In the genomic region with DNA sequence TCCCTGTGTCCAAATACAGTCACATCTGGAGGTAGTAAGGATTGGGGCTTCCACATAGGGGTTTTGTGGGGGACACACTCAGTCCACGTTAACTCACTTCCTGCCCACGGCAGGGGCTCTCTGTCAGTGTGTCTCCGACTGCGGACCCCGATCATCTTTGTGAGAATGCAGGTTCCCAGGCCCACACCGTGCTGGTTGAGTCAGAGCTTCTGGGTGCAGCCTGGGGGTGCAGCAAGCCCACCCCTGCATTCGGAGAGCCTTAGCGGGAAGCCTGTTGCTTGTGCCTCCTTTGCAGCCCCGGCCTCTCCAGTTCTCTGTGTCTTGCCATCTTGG, we compare ENCODE assay signal across 8 cellular contexts. TPM values are rescaled to one million over a fixed set of nuclear protein-coding genes. Genes with fewer than 3 reads are reported as not detected.
A peak's percentile ranks its signal among the peaks of the same experiment; 100 is the strongest.
DNase-seq lines count a peak whose midpoint lies in the region; ATAC-seq and TF ChIP-seq lines count a peak whose summit lies in the region.
"Had no signal": no experiment of that assay in that cellular context is flagged by ENCODE, and none has a peak within 500 bp of the region (broad histone marks: within the 10 kb centered on the region; RNA-seq: fewer than 3 reads in every experiment).

No MANE protein-coding gene starts in this region.

- H2AFZ ChIP-seq in GM23338 = no peak overlapping the region

- H3K4me1 ChIP-seq in GM23338 (ENCODE audit: insufficient read depth) (peaks cover 38% of the 10 kb centered on the region; the same call in 1 of the 2 replicates), Peyer's patch (peaks cover 12 to 67% (median 35%) of the 10 kb centered on the region in 4 donors), esophagus squamous epithelium (peaks cover 16 to 55% (median 27%) of the 10 kb centered on the region in 3 donors)

- H3K36me3 ChIP-seq in GM23338 (ENCODE audit: insufficient read depth) (no peaks in the 10 kb centered on the region), Peyer's patch (peaks cover 0 to 5% (median 0%) of the 10 kb centered on the region in 3 donors), esophagus squamous epithelium (peaks cover 0 to 10% (median 0%) of the 10 kb centered on the region in 3 donors)

- H3K27ac ChIP-seq in GM23338 (ENCODE audit: low read depth) (no peak overlapping the region), Peyer's patch (peak overlapping the region; percentile 69 to 86 (median 84)), esophagus squamous epithelium (peak overlapping the region in 2 of 4 donors; percentile 51 to 55), skin epidermis (peak overlapping the region in 16 of 21 experiments; percentile 10 to 87 (median 66))

- peaks cover 4% of the 10 kb centered on the region; the same call in 1 of the 2 replicates for H3K79me2 ChIP-seq in GM23338 (replicated peaks; ENCODE audit: insufficient read depth)

- intact Hi-C loops in esophagus squamous epithelium (cut with DNase I) = no loop called here

- no peak for TF ChIP-seq POLR2A in Peyer's patch (IDR thresholded peaks at IDR 0.05)
- TF ChIP-seq POLR2A in esophagus squamous epithelium (IDR thresholded peaks at IDR 0.05) = no peak

- DNase-seq in GM23338 (ENCODE audit: low spot score) (no peak), Peyer's patch (no peak), esophagus squamous epithelium (lab: John Stamatoyannopoulos, UW) (no peak), NCI-H748 (lab: John Stamatoyannopoulos, UW; ENCODE audit: unreplicated experiment) (no peak), retina (no peak), NCI-H510A (lab: John Stamatoyannopoulos, UW) (no peak)
- DNase-seq: NCI-H226 had no signal

- peaks cover 8% of the 10 kb centered on the region; the same call in 2 of the 3 replicates for H3K36me3 Mint-ChIP-seq in GM23338 (ENCODE audit: low read depth)

- no peak for TF ChIP-seq CTCF in GM23338 (conservative IDR thresholded peaks at IDR 0.05; ENCODE audit: low read depth in 2 of 2)
- TF ChIP-seq CTCF in Peyer's patch (IDR thresholded peaks at IDR 0.05) = no peak
- TF ChIP-seq CTCF in esophagus squamous epithelium (IDR thresholded peaks at IDR 0.05) = no peak

- H3K9me2 ChIP-seq in GM23338 (ENCODE audit: insufficient read depth) = no peaks in the 10 kb centered on the region

- H3K27me3 Mint-ChIP-seq in GM23338 (ENCODE audit: insufficient read depth, low read depth, poor library complexity) = peaks cover 4% of the 10 kb centered on the region

- H3K27me3 ChIP-seq in GM23338 (ENCODE audit: insufficient read depth) (no peaks in the 10 kb centered on the region), Peyer's patch (no peaks in the 10 kb centered on the region), esophagus squamous epithelium (no peaks in the 10 kb centered on the region)

- H4K20me1 ChIP-seq in GM23338 (replicated peaks; ENCODE audit: insufficient read depth) = no peaks in the 10 kb centered on the region

- H3K4me1 Mint-ChIP-seq in GM23338 = peaks cover 76% of the 10 kb centered on the region

- H3K4me2 ChIP-seq in GM23338 = no peak overlapping the region

- no peaks in the 10 kb centered on the region for H3F3A ChIP-seq in GM23338 (replicated peaks; ENCODE audit: low read depth)

- H3K9me3 Mint-ChIP-seq in GM23338 = peaks cover 7% of the 10 kb centered on the region; the same call in 2 of the 3 replicates

- no peak overlapping the region for H3K4me3 ChIP-seq in GM23338
- peak overlapping the region; percentile 29 to 44 (median 36) for H3K4me3 ChIP-seq in Peyer's patch
- peak overlapping the region in 3 of 4 donors; percentile 21 to 53 (median 27) for H3K4me3 ChIP-seq in esophagus squamous epithelium
- H3K4me3 ChIP-seq in skin epidermis = peak overlapping the region in 6 of 7 experiments; percentile 7 to 27 (median 14)

- peak overlapping the region; percentile 36; the same call in 1 of the 2 replicates for H3K27ac Mint-ChIP-seq in GM23338

- H3K9me3 ChIP-seq in Peyer's patch = no peaks in the 10 kb centered on the region
- peaks cover 0 to 6% (median 5%) of the 10 kb centered on the region in 3 donors for H3K9me3 ChIP-seq in esophagus squamous epithelium

- WGBS in esophagus squamous epithelium, 2 donors = 65 to 79% methylated on average over 6 to 9 of the region's 9 CpGs

- no peak overlapping the region for H3K4me3 Mint-ChIP-seq in GM23338

- no peak for ATAC-seq in GM23338

TF ChIP-seq in GM23338, 12 proteins besides CTCF, POLR2A, EP300 and RAD21 (continues in another document):
- TF ChIP-seq ZNF331 (CRISPR knock-in tag; IDR thresholded peaks at IDR 0.05; ENCODE audit: low read depth) (no peak), EZH2 (IDR thresholded peaks at IDR 0.05; ENCODE audit: low read depth, unreplicated experiment) (no peak), EZH2phosphoT487 (IDR thresholded peaks at IDR 0.05; ENCODE audit: unreplicated experiment) (no peak), POLR2AphosphoS5 (IDR thresholded peaks at IDR 0.05; ENCODE audit: low read depth) (no peak), ZNF114 (CRISPR knock-in tag; IDR thresholded peaks at IDR 0.05) (no peak), JUNB (IDR thresholded peaks at IDR 0.05; ENCODE audit: unreplicated experiment) (no peak), NANOG (IDR thresholded peaks at IDR 0.05; ENCODE audit: borderline replicate concordance) (no peak), STAT1 (IDR thresholded peaks at IDR 0.05; ENCODE audit: unreplicated experiment) (no peak), CREB1 (CRISPR knock-in tag; IDR thresholded peaks at IDR 0.05; ENCODE audit: low read depth) (no peak)
- TF ChIP-seq, protein P1, sequence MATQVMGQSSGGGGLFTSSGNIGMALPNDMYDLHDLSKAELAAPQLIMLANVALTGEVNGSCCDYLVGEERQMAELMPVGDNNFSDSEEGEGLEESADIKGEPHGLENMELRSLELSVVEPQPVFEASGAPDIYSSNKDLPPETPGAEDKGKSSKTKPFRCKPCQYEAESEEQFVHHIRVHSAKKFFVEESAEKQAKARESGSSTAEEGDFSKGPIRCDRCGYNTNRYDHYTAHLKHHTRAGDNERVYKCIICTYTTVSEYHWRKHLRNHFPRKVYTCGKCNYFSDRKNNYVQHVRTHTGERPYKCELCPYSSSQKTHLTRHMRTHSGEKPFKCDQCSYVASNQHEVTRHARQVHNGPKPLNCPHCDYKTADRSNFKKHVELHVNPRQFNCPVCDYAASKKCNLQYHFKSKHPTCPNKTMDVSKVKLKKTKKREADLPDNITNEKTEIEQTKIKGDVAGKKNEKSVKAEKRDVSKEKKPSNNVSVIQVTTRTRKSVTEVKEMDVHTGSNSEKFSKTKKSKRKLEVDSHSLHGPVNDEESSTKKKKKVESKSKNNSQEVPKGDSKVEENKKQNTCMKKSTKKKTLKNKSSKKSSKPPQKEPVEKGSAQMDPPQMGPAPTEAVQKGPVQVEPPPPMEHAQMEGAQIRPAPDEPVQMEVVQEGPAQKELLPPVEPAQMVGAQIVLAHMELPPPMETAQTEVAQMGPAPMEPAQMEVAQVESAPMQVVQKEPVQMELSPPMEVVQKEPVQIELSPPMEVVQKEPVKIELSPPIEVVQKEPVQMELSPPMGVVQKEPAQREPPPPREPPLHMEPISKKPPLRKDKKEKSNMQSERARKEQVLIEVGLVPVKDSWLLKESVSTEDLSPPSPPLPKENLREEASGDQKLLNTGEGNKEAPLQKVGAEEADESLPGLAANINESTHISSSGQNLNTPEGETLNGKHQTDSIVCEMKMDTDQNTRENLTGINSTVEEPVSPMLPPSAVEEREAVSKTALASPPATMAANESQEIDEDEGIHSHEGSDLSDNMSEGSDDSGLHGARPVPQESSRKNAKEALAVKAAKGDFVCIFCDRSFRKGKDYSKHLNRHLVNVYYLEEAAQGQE (IDR thresholded peaks at IDR 0.05; ENCODE audit: unreplicated experiment) = no peak

RNA-seq across cellular contexts. Expression of gene HPCAL1, which starts 28.0 kb away (rescaled TPM):
- 14.8 and 25.4 TPM in 2 replicates for total RNA-seq in GM23338 (2014; rRNA removed; shearing (Covaris generic))
- 8.3 and 9.7 TPM in 2 replicates for polyA plus RNA-seq in GM23338 (2016; fragmentation: Nextera tagmentation; extraction: Ambion mirVana)
- total RNA-seq in Peyer's patch = 100 to 1,000 TPM; 123 to 270 (median 156) TPM
- 10 to 100 TPM; 13.2 to 26.4 (median 20.5) TPM for total RNA-seq in esophagus squamous epithelium
